ENCODE assay signal across 8 cellular contexts in the genomic region with DNA sequence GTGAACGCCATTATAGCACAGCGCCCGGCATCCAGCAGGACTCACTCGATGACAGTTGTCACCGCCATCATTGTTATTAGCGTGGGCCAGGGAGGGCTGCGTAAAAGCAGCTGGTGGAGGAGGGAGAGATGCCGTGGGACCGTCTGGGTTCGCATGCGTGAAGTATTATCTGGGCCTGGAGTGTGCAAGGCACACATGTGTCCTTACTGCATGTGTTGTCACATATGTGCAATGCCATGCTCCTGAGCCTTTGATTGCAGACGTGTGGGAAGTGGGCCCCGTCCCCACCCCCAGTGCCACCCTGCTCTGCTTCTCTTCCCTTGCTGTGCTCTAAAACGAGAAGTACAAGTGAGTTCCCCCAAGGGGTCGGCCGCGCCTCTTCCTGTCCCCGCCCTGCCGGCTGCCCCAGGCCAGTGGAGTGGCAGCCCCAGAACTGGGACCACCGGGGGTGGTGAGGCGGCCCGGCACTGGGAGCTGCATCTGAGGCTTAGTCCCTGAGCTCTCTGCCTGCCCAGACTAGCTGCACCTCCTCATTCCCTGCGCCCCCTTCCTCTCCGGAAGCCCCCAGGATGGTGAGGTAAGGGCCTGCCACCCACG. TPM values are rescaled to one million over a fixed set of nuclear protein-coding genes. Genes with fewer than 3 reads are reported as not detected.
DNase-seq lines count a peak whose midpoint lies in the region; ATAC-seq and TF ChIP-seq lines count a peak whose summit lies in the region.

A gene (plus strand): TSS at position 413 of the 597 bp plus-strand sequence. CDS start 157 bp downstream, at position 570.

- H3K4me3 Mint-ChIP-seq in brain (no peak within 1 kb of the TSS), type B pancreatic cell (no peak within 1 kb of the TSS)

- peak in 1 of 2 donors; percentile 15 for TF ChIP-seq POLR2A in Peyer's patch (IDR thresholded peaks at IDR 0.05)

- H3K9me3 Mint-ChIP-seq in brain, result no peaks in the 10 kb centered on the region
- H3K9me3 Mint-ChIP-seq in type B pancreatic cell, result no peaks in the 10 kb centered on the region

- H3K27ac ChIP-seq in Peyer's patch, result peak within 1 kb of the TSS; percentile 85 to 89 (median 88)

- TF ChIP-seq CTCF in Peyer's patch (IDR thresholded peaks at IDR 0.05) (no peak), brain (conservative IDR thresholded peaks at IDR 0.05) (no peak), type B pancreatic cell (conservative IDR thresholded peaks at IDR 0.05) (no peak)

- peaks cover 0 to 16% (median 0%) of the 10 kb centered on the region in 3 donors for H3K36me3 ChIP-seq in Peyer's patch

- peaks cover 6% of the 10 kb centered on the region for H3K27me3 Mint-ChIP-seq in brain
- H3K27me3 Mint-ChIP-seq in type B pancreatic cell, result no peaks in the 10 kb centered on the region

- H3K9me3 ChIP-seq in Peyer's patch, result no peaks in the 10 kb centered on the region

- H3K4me1 Mint-ChIP-seq in brain (peaks cover 11% of the 10 kb centered on the region), type B pancreatic cell (ENCODE audit: unreplicated experiment) (peaks cover 5% of the 10 kb centered on the region)

- H3K4me1 ChIP-seq in Peyer's patch, result peaks cover 0 to 41% (median 33%) of the 10 kb centered on the region in 4 donors

- DNase-seq in Peyer's patch, result peak; percentile 63 to 90 (median 90)
- no peak for DNase-seq in mesenteric fat pad (ENCODE audit: low spot score)
- DNase-seq in type B pancreatic cell (ENCODE audit: extremely low spot score, unreplicated experiment), result no peak
- DNase-seq in NCI-H2081 treated with DMSO at 0.1 percent for 48 hours (lab: John Stamatoyannopoulos, UW), result no peak
- DNase-seq in NK-92 (lab: John Stamatoyannopoulos, UW; ENCODE audit: unreplicated experiment), result no peak

- peak within 1 kb of the TSS; percentile 56 to 69 (median 59) for H3K4me3 ChIP-seq in Peyer's patch

- peak; percentile 20 for ATAC-seq in GM18909 (IDR thresholded peaks at IDR 0.05; ENCODE audit: poor library complexity, unreplicated experiment)
- no peak for ATAC-seq in HG02571 (IDR thresholded peaks at IDR 0.05; ENCODE audit: unreplicated experiment)

- H3K36me3 Mint-ChIP-seq in brain, result peaks cover 5% of the 10 kb centered on the region
- H3K36me3 Mint-ChIP-seq in type B pancreatic cell, result peaks cover 4% of the 10 kb centered on the region

- H3K27ac Mint-ChIP-seq in brain, result peak within 1 kb of the TSS in 1 of 5 experiments; percentile 65
- peak within 1 kb of the TSS; percentile 5 for H3K27ac Mint-ChIP-seq in type B pancreatic cell

- no peaks in the 10 kb centered on the region for H3K27me3 ChIP-seq in Peyer's patch

RNA-seq across cellular contexts. Expression of the gene that starts here (rescaled TPM):
- total RNA-seq in Peyer's patch, result 100 to 1,000 TPM in 1 of 4 donors, 10 to 100 TPM in 3; 41.6 to 183 (median 44.4) TPM
- 28.3 TPM for polyA plus RNA-seq in brain (ENCODE audit: insufficient read depth, low read depth, low replicate concordance)
- 47.2 TPM for total RNA-seq in mesenteric fat pad
- 15.6 and 61.0 TPM in 2 replicates for total RNA-seq in type B pancreatic cell (ENCODE audit: low replicate concordance)

Comparison
In these comparisons a context has a peak if more than half of its experiments do, and no peak if none do; other contexts are left out.
1. DNase-seq: peak in Peyer's patch (3 of 3); none in mesenteric fat pad (single experiment), type B pancreatic cell (single experiment), NCI-H2081 treated with DMSO at 0.1 percent for 48 hours (single experiment) and NK-92 (single experiment).